Comparison of ENCODE assay signal across 1 cellular context in genomic region chr4:37008199-37008598, GRCh38.
TF ChIP-seq lines count a peak whose summit lies in the region.

No MANE protein-coding gene starts in this region.

TF ChIP-seq in HepG2, 621 proteins besides CTCF, POLR2A, EP300 and RAD21 (continued from another document and continues in another):
- TF ChIP-seq GLMP (CRISPR knock-in tag; IDR thresholded peaks at IDR 0.05; ENCODE audit: borderline replicate concordance) (no peak), BATF2 (CRISPR knock-in tag; IDR thresholded peaks at IDR 0.05) (no peak), AFF4 (CRISPR knock-in tag; IDR thresholded peaks at IDR 0.05) (no peak), HNF1B (CRISPR knock-in tag; IDR thresholded peaks at IDR 0.05) (peak; percentile 56), TBX3 (IDR thresholded peaks at IDR 0.05; ENCODE audit: borderline replicate concordance) (no peak), KMT2A (CRISPR knock-in tag; IDR thresholded peaks at IDR 0.05) (no peak), KDM6A (CRISPR knock-in tag; IDR thresholded peaks at IDR 0.05; ENCODE audit: low read depth) (no peak), HOXA3 (CRISPR knock-in tag; IDR thresholded peaks at IDR 0.05) (peak; percentile 87), HNRNPH1 (optimal IDR thresholded peaks at IDR 0.05; ENCODE audit: low read depth, low read length) (no peak), MIER2 (CRISPR knock-in tag; IDR thresholded peaks at IDR 0.05) (peak; percentile 82), ATF6 (CRISPR knock-in tag; conservative IDR thresholded peaks at IDR 0.05) (no peak), SSRP1 (CRISPR knock-in tag; IDR thresholded peaks at IDR 0.05) (peak; percentile 76; the same call in 1 of the 2 replicates), ARID3A (IDR thresholded peaks at IDR 0.05; ENCODE audit: low read depth, low read length) (peak; percentile 80), ZNF512 (CRISPR knock-in tag; IDR thresholded peaks at IDR 0.05) (no peak), ZNF839 (CRISPR knock-in tag; IDR thresholded peaks at IDR 0.05; ENCODE audit: borderline replicate concordance) (no peak), REL (CRISPR knock-in tag; conservative IDR thresholded peaks at IDR 0.05) (no peak), PAX8 (CRISPR knock-in tag; IDR thresholded peaks at IDR 0.05; ENCODE audit: borderline replicate concordance) (no peak), ZNF510 (CRISPR knock-in tag; IDR thresholded peaks at IDR 0.05; ENCODE audit: low read depth) (no peak), HIVEP1 (CRISPR knock-in tag; IDR thresholded peaks at IDR 0.05) (no peak), ZKSCAN8 (CRISPR knock-in tag; IDR thresholded peaks at IDR 0.05; ENCODE audit: borderline replicate concordance) (peak; percentile 83; the same call in 1 of the 2 replicates), POGZ (CRISPR knock-in tag; IDR thresholded peaks at IDR 0.05) (peak; percentile 98), ATF4 (CRISPR knock-in tag; IDR thresholded peaks at IDR 0.05) (peak in 1 of 2 experiments; percentile 49; a peak in 2 of 4 replicates), ZNF614 (CRISPR knock-in tag; IDR thresholded peaks at IDR 0.05; ENCODE audit: borderline replicate concordance) (peak; percentile 95), PHF8 (CRISPR knock-in tag; IDR thresholded peaks at IDR 0.05) (0 out of 2 replicates have a peak, but pooled peaks have one; percentile 47), SKI (IDR thresholded peaks at IDR 0.05; ENCODE audit: partially characterized antibody) (no peak), PRMT3 (CRISPR knock-in tag; IDR thresholded peaks at IDR 0.05; ENCODE audit: borderline replicate concordance, low read depth) (no peak), CHCHD3 (CRISPR knock-in tag; IDR thresholded peaks at IDR 0.05) (no peak), MYNN (CRISPR knock-in tag; IDR thresholded peaks at IDR 0.05; ENCODE audit: low read depth) (no peak), ZNF790 (CRISPR knock-in tag; IDR thresholded peaks at IDR 0.05; ENCODE audit: borderline replicate concordance) (no peak), ATF1 (CRISPR knock-in tag; IDR thresholded peaks at IDR 0.05) (no peak), ZSCAN12 (CRISPR knock-in tag; IDR thresholded peaks at IDR 0.05) (no peak), THYN1 (CRISPR knock-in tag; IDR thresholded peaks at IDR 0.05; ENCODE audit: borderline replicate concordance, low read depth) (no peak), RXRB (CRISPR knock-in tag; IDR thresholded peaks at IDR 0.05; ENCODE audit: borderline replicate concordance) (peak; percentile 85), ZNF451 (CRISPR knock-in tag; IDR thresholded peaks at IDR 0.05) (no peak), SATB2 (CRISPR knock-in tag; IDR thresholded peaks at IDR 0.05) (peak; percentile 61; the same call in 1 of the 2 replicates), ZNF18 (CRISPR knock-in tag; IDR thresholded peaks at IDR 0.05; ENCODE audit: insufficient replicate concordance) (no peak), ZNF646 (CRISPR knock-in tag; IDR thresholded peaks at IDR 0.05) (no peak)
